25 cellular contexts compared by ENCODE assay signal in genomic region chr13:22312405-22312803, GRCh38.
DNase-seq lines count a peak whose midpoint lies in the region; ATAC-seq, FAIRE-seq and TF ChIP-seq lines count a peak whose summit lies in the region.
"Had no signal": no experiment of that assay in that cellular context is flagged by ENCODE, and none has a peak within 500 bp of the region (broad histone marks: within the 10 kb centered on the region; RNA-seq: fewer than 3 reads in every experiment).

No MANE protein-coding gene starts in this region.

- ATAC-seq in stimulated activated naive CD8-positive, alpha-beta T cell treated with anti-CD3 and anti-CD28 coated beads, Interleukin-15, Interleukin-2, amounts not matched to agents 100 U/mL and 50 U/mL, for 24 hours = no peak
- ATAC-seq in K562 (no peak), psoas muscle (no peak), HG02852 (IDR thresholded peaks at IDR 0.05; ENCODE audit: unreplicated experiment) (no peak)
- ATAC-seq: A549; CD8-positive, alpha-beta T cell; GM12878 had no signal

- 0% methylated on average over 2 of the region's 2 CpGs for WGBS in K562 (ENCODE audit: insufficient coverage, low coverage, missing lambda C conversion rate)
- WGBS in psoas muscle, 3 donors = 18 to 29% (median 19%) methylated on average over 2 of the region's 2 CpGs

- no peak for FAIRE-seq in K562 (lab: Jason Lieb, UNC)
- FAIRE-seq: A549, D721Med, G401.6, GM12878, GM12892, GM18507 had no signal

- H3K4me3 ChIP-seq in HEK293 (ENCODE audit: low read depth, low read length) (no peak overlapping the region), K562 (no peak overlapping the region), tibial artery (no peak overlapping the region), psoas muscle (no peak overlapping the region)
- H3K4me3 ChIP-seq: A549; BLaER1 treated with 17β-estradiol and CSF1 and Interleukin-3, amounts not matched to agents 10 nM and 100 nM; GM12878 had no signal

- H3K36me3 Mint-ChIP-seq in stimulated activated naive CD8-positive, alpha-beta T cell treated with anti-CD3 and anti-CD28 coated beads, Interleukin-15, Interleukin-2, amounts not matched to agents 100 ng/mL and 50 ng/mL, for 24 hours (ENCODE audit: low read depth) = no peaks in the 10 kb centered on the region
- H3K36me3 Mint-ChIP-seq: CD8-positive, alpha-beta T cell had no signal

- TF ChIP-seq EP300 in K562 (IDR thresholded peaks at IDR 0.05; ENCODE audit: low read length) = no peak

- H3K36me3 ChIP-seq in HEK293 (ENCODE audit: control insufficient read depth in 2 of 2, insufficient read depth in 1 of 2, low read length in 2 of 2) = no peaks in the 10 kb centered on the region
- no peaks in the 10 kb centered on the region for H3K36me3 ChIP-seq in K562 (ENCODE audit: control insufficient read depth, insufficient read depth, low read length)
- no peaks in the 10 kb centered on the region for H3K36me3 ChIP-seq in tibial artery
- H3K36me3 ChIP-seq in psoas muscle (ENCODE audit: insufficient read depth in 1 of 2, low read depth in 1 of 2) = no peaks in the 10 kb centered on the region
- H3K36me3 ChIP-seq: BE2C; BLaER1 treated with 17β-estradiol and CSF1 and Interleukin-3, amounts not matched to agents 10 nM and 100 nM had no signal

- DNase-seq in stimulated activated naive CD8-positive, alpha-beta T cell treated with anti-CD3 and anti-CD28 coated beads, Interleukin-15, Interleukin-2, amounts not matched to agents 100 U/mL and 50 U/mL, for 24 hours = no peak
- DNase-seq in K562 (ENCODE audit: extremely low read depth in 1 of 4, low spot score in 3 of 4) = no peak
- no peak for DNase-seq in tibial artery
- no peak for DNase-seq in activated CD4-positive, alpha-beta T cell treated with anti-CD3 and anti-CD28 coated beads for 48 hours
- no peak for DNase-seq in psoas muscle
- DNase-seq: AML-193; BE2C; Caco-2; Calu3; CD4-positive, alpha-beta T cell; CD8-positive, alpha-beta T cell; DMS79 treated with DMSO at 0.1 percent for 48 hours; GF-D8 had no signal

- CTCF ChIA-PET in HEK293 (lab: Yijun Ruan, JAX) (no interaction called here), K562 (lab: Yijun Ruan, JAX; ENCODE audit: low intra/inter-chr PET ratio) (no interaction called here)

- H3K9me3 ChIP-seq in HEK293 (ENCODE audit: control insufficient read depth, insufficient read depth, low read depth, low read length) (no peaks in the 10 kb centered on the region), K562 (replicated peaks; ENCODE audit: control insufficient read depth, insufficient read depth, low read depth, low read length) (no peaks in the 10 kb centered on the region), tibial artery (no peaks in the 10 kb centered on the region), psoas muscle (no peaks in the 10 kb centered on the region)
- H3K9me3 ChIP-seq: A549, BE2C, Caco-2 had no signal

- TF ChIP-seq POLR2A in K562 (conservative IDR thresholded peaks at IDR 0.05) = no peak

- in situ Hi-C loops in K562 (cut with MboI) = no loop called here

- no peak overlapping the region for H3K9ac ChIP-seq in K562 (ENCODE audit: insufficient read depth in 1 of 2, low read depth in 2 of 2, low read length in 2 of 2)
- H3K9ac ChIP-seq: BLaER1 treated with 17β-estradiol and CSF1 and Interleukin-3, amounts not matched to agents 10 nM and 100 nM had no signal

- no peaks in the 10 kb centered on the region for H3K27me3 ChIP-seq in K562 (ENCODE audit: control insufficient read depth in 2 of 2, insufficient read depth in 2 of 2, low read length in 2 of 2)
- H3K27me3 ChIP-seq in tibial artery = no peaks in the 10 kb centered on the region
- H3K27me3 ChIP-seq in psoas muscle (ENCODE audit: insufficient read depth in 3 of 3, low read length in 2 of 3) = no peaks in the 10 kb centered on the region
- H3K27me3 ChIP-seq: BE2C; BLaER1 treated with 17β-estradiol and CSF1 and Interleukin-3, amounts not matched to agents 10 nM and 100 nM had no signal

- no peaks in the 10 kb centered on the region for H3K4me1 Mint-ChIP-seq in stimulated activated naive CD8-positive, alpha-beta T cell treated with anti-CD3 and anti-CD28 coated beads, Interleukin-15, Interleukin-2, amounts not matched to agents 100 ng/mL and 50 ng/mL, for 24 hours (ENCODE audit: low read depth)

- H3K4me1 ChIP-seq in HEK293 (ENCODE audit: control insufficient read depth, insufficient read depth, low read length) (no peaks in the 10 kb centered on the region), K562 (replicated peaks in 1 of 2; ENCODE audit: control insufficient read depth in 2 of 2, insufficient read depth in 2 of 2, low read length in 2 of 2) (no peaks in the 10 kb centered on the region), tibial artery (peaks cover 0 to 16% (median 4%) of the 10 kb centered on the region in 4 donors), psoas muscle (no peaks in the 10 kb centered on the region)
- H3K4me1 ChIP-seq: A549, BE2C, Caco-2 had no signal

- TF ChIP-seq RAD21 in K562 (CRISPR knock-in tag; conservative IDR thresholded peaks at IDR 0.05 in 1 of 2, IDR thresholded peaks at IDR 0.05 in 1 of 2) = no peak

- POLR2A ChIA-PET in HEK293 (lab: Yijun Ruan, JAX) (no interaction called here), K562 (lab: Yijun Ruan, JAX) (no interaction called here)

- H3K27ac Mint-ChIP-seq in stimulated activated naive CD8-positive, alpha-beta T cell treated with anti-CD3 and anti-CD28 coated beads, Interleukin-15, Interleukin-2, amounts not matched to agents 100 ng/mL and 50 ng/mL, for 24 hours = peak overlapping the region; percentile 19
- H3K27ac Mint-ChIP-seq: CD4-positive, alpha-beta T cell; CD8-positive, alpha-beta T cell had no signal

- H3K27ac ChIP-seq in HEK293 (ENCODE audit: extremely low read depth, low read depth, low read length) (no peak overlapping the region), K562 (ENCODE audit: extremely low read depth, low read depth, low read length) (no peak overlapping the region), tibial artery (peak overlapping the region; percentile 40 to 51), psoas muscle (no peak overlapping the region)
- H3K27ac ChIP-seq: 22Rv1; A549; BLaER1 treated with 17β-estradiol and CSF1 and Interleukin-3, amounts not matched to agents 10 nM and 100 nM; C4-2B had no signal

- intact Hi-C loops in K562 (cut with micrococcal nuclease) (no loop called here), tibial artery (cut with DNase I; ENCODE audit: low total_unique reads) (no loop called here), psoas muscle (cut with DNase I) (no loop called here)

- BruUV-seq in K562 (replicated peaks; lab: Mats Ljungman, UMichigan) = no TSS peak

- no peak overlapping the region for H3K4me3 Mint-ChIP-seq in stimulated activated naive CD8-positive, alpha-beta T cell treated with anti-CD3 and anti-CD28 coated beads, Interleukin-15, Interleukin-2, amounts not matched to agents 100 ng/mL and 50 ng/mL, for 24 hours
- H3K4me3 Mint-ChIP-seq: CD4-positive, alpha-beta T cell; CD8-positive, alpha-beta T cell had no signal

- H3K9me1 ChIP-seq in K562 (ENCODE audit: control insufficient read depth, insufficient read depth, low read length) = no peaks in the 10 kb centered on the region

- peaks cover 3% of the 10 kb centered on the region for H3K27me3 Mint-ChIP-seq in stimulated activated naive CD8-positive, alpha-beta T cell treated with anti-CD3 and anti-CD28 coated beads, Interleukin-15, Interleukin-2, amounts not matched to agents 100 ng/mL and 50 ng/mL, for 24 hours
- H3K27me3 Mint-ChIP-seq: CD4-positive, alpha-beta T cell had no signal

- no peak for TF ChIP-seq CTCF in HEK293 (tag by site-specific recombination; IDR thresholded peaks at IDR 0.05)
- no peak for TF ChIP-seq CTCF in K562 (IDR thresholded peaks at IDR 0.05 in 2 of 3, conservative IDR thresholded peaks at IDR 0.05 in 1 of 3; ENCODE audit: insufficient read depth in 2 of 3, low read depth in 1 of 3, low read length in 3 of 3)
- TF ChIP-seq CTCF in tibial artery (IDR thresholded peaks at IDR 0.05) = no peak
- no peak for TF ChIP-seq CTCF in psoas muscle (IDR thresholded peaks at IDR 0.05)

- no peak overlapping the region for H2AFZ ChIP-seq in K562 (ENCODE audit: low read depth, low read length)

- H3K4me2 ChIP-seq in K562 (ENCODE audit: insufficient read depth, low read length) = no peak overlapping the region
- H3K4me2 ChIP-seq: A549 had no signal

- no peaks in the 10 kb centered on the region for H4K20me1 ChIP-seq in K562 (replicated peaks; ENCODE audit: control insufficient read depth, insufficient read depth, low read length)
- H4K20me1 ChIP-seq: BLaER1 treated with 17β-estradiol and CSF1 and Interleukin-3, amounts not matched to agents 10 nM and 100 nM had no signal

- peaks cover 4% of the 10 kb centered on the region for H3K9me3 Mint-ChIP-seq in stimulated activated naive CD8-positive, alpha-beta T cell treated with anti-CD3 and anti-CD28 coated beads, Interleukin-15, Interleukin-2, amounts not matched to agents 100 ng/mL and 50 ng/mL, for 24 hours
- H3K9me3 Mint-ChIP-seq: CD4-positive, alpha-beta T cell had no signal

- no peaks in the 10 kb centered on the region for H3K79me2 ChIP-seq in K562 (ENCODE audit: control insufficient read depth, insufficient read depth, low read length)

TF ChIP-seq in HEK293, 187 proteins besides CTCF, POLR2A, EP300 and RAD21 (continues in another document):
- peak; percentile 70 for TF ChIP-seq ZNF366 (tag by site-specific recombination; conservative IDR thresholded peaks at IDR 0.05)
- TF ChIP-seq, protein P1, sequence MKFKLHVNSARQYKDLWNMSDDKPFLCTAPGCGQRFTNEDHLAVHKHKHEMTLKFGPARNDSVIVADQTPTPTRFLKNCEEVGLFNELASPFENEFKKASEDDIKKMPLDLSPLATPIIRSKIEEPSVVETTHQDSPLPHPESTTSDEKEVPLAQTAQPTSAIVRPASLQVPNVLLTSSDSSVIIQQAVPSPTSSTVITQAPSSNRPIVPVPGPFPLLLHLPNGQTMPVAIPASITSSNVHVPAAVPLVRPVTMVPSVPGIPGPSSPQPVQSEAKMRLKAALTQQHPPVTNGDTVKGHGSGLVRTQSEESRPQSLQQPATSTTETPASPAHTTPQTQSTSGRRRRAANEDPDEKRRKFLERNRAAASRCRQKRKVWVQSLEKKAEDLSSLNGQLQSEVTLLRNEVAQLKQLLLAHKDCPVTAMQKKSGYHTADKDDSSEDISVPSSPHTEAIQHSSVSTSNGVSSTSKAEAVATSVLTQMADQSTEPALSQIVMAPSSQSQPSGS (tag by site-specific recombination; IDR thresholded peaks at IDR 0.05; ENCODE audit: low read depth) = no peak

Comparison
In these comparisons a context has a peak if more than half of its experiments do, and no peak if none do; other contexts are left out.
1. H3K27ac ChIP-seq: peak in tibial artery (2 of 2); none in HEK293 (single experiment), K562 (single experiment) and psoas muscle (single experiment).